20 cellular contexts compared by ENCODE assay signal in the genomic region with DNA sequence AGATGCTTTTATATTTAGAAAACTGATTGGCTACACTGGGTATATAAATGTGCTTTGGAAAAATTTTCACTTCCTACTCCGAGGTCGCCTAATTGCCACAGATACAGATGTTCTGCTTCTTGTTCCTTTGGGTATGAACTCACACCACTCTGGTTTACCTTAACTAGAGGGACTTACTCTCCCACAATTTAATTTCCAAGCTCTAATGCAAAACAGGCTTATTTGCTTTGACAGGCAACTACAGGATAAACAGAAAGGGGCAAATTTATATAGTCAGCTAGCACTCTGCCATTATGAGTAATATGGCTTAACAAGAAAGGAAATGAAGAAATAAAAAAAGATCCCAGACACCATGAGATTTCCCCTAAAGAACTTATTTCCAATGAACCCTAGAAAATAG.
DNase-seq lines count a peak whose midpoint lies in the region; ATAC-seq, FAIRE-seq and TF ChIP-seq lines count a peak whose summit lies in the region.
"Had no signal": no experiment of that assay in that cellular context is flagged by ENCODE, and none has a peak within 500 bp of the region (broad histone marks: within the 10 kb centered on the region; RNA-seq: fewer than 3 reads in every experiment).

No MANE protein-coding gene starts in this region.

- intact Hi-C loops in endothelial cell of umbilical vein (cut with micrococcal nuclease) (no loop called here), mucosa of descending colon (cut with DNase I, micrococcal nuclease) (no loop called here), vagina (cut with DNase I) (no loop called here)

- no TSS peak for BruUV-seq in endothelial cell of umbilical vein (replicated peaks; lab: Mats Ljungman, UMichigan)

- H3K36me3 Mint-ChIP-seq in type B pancreatic cell: no peaks in the 10 kb centered on the region

- no peak for ATAC-seq in mucosa of descending colon
- ATAC-seq: HCT116 had no signal

- H4K20me1 ChIP-seq in endothelial cell of umbilical vein (replicated peaks; ENCODE audit: control insufficient read depth, extremely low read depth, insufficient read depth, low read length): no peaks in the 10 kb centered on the region

- H3K9me1 ChIP-seq in endothelial cell of umbilical vein (replicated peaks; ENCODE audit: control insufficient read depth, extremely low read depth, insufficient read depth, low read length): no peaks in the 10 kb centered on the region

- peaks cover 6% of the 10 kb centered on the region for H3K4me1 Mint-ChIP-seq in type B pancreatic cell (ENCODE audit: unreplicated experiment)

- peaks cover 3% of the 10 kb centered on the region for H3K27me3 Mint-ChIP-seq in type B pancreatic cell
- H3K27me3 Mint-ChIP-seq: CD4-positive, alpha-beta T cell had no signal

- peaks cover 4% of the 10 kb centered on the region for H3K9me3 Mint-ChIP-seq in type B pancreatic cell

- H3K9me3 ChIP-seq in SK-N-MC (ENCODE audit: low read depth, low read length) (no peaks in the 10 kb centered on the region), endothelial cell of umbilical vein (replicated peaks; ENCODE audit: control insufficient read depth, insufficient read depth, low read length) (no peaks in the 10 kb centered on the region), mucosa of descending colon (no peaks in the 10 kb centered on the region), vagina (no peaks in the 10 kb centered on the region)
- H3K9me3 ChIP-seq: Caco-2 had no signal

- H2AFZ ChIP-seq in endothelial cell of umbilical vein (ENCODE audit: low read depth, low read length): no peak overlapping the region

- H3K9ac ChIP-seq in SK-N-MC (ENCODE audit: insufficient read length): no peak overlapping the region
- no peak overlapping the region for H3K9ac ChIP-seq in endothelial cell of umbilical vein (replicated peaks; ENCODE audit: extremely low read depth, insufficient read depth, low read length)

- H3K4me3 Mint-ChIP-seq in type B pancreatic cell: no peak overlapping the region
- H3K4me3 Mint-ChIP-seq: CD4-positive, alpha-beta T cell; HFFc6 had no signal

- TF ChIP-seq POLR2A in endothelial cell of umbilical vein (IDR thresholded peaks at IDR 0.05; ENCODE audit: low read depth, low read length): no peak
- no peak for TF ChIP-seq POLR2A in vagina (IDR thresholded peaks at IDR 0.05)

- peak overlapping the region; percentile 31 for H3K4me2 ChIP-seq in endothelial cell of umbilical vein (ENCODE audit: insufficient read depth, low read length)

- H3K36me3 ChIP-seq in SK-N-MC (ENCODE audit: insufficient read depth, low read length) (no peaks in the 10 kb centered on the region), endothelial cell of umbilical vein (ENCODE audit: control insufficient read depth in 2 of 2, extremely low read depth in 1 of 2, insufficient read depth in 2 of 2, low read length in 2 of 2) (no peaks in the 10 kb centered on the region), mucosa of descending colon (ENCODE audit: low read depth) (no peaks in the 10 kb centered on the region), vagina (no peaks in the 10 kb centered on the region)

- POLR2A ChIA-PET in endothelial cell of umbilical vein (lab: Charles Lee): no interaction called here

- CTCF ChIA-PET in endothelial cell of umbilical vein (lab: Charles Lee): no interaction called here

- in situ Hi-C loops in G401 (cut with HindIII; ENCODE audit: low sequenced_read_pairs): no loop called here

- peak overlapping the region; percentile 6 for H3K27ac Mint-ChIP-seq in type B pancreatic cell
- H3K27ac Mint-ChIP-seq: CD4-positive, alpha-beta T cell; HFFc6 had no signal

- dilution Hi-C loops in endothelial cell of umbilical vein (cut with MboI; ENCODE audit: extremely low pct_ligation_motif_present, low sequenced_read_pairs): no loop called here

- H3K4me3 ChIP-seq in SK-N-MC (no peak overlapping the region), endothelial cell of umbilical vein (replicated peaks in 1 of 3; ENCODE audit: insufficient read depth in 1 of 3, low read depth in 1 of 3, low read length in 3 of 3) (no peak overlapping the region), mucosa of descending colon (no peak overlapping the region), vagina (no peak overlapping the region)

- peaks cover 8% of the 10 kb centered on the region for H3K4me1 ChIP-seq in endothelial cell of umbilical vein (ENCODE audit: control insufficient read depth, extremely low read depth, insufficient read depth, low read length)
- no peaks in the 10 kb centered on the region for H3K4me1 ChIP-seq in mucosa of descending colon (ENCODE audit: low read depth)
- H3K4me1 ChIP-seq in vagina: no peaks in the 10 kb centered on the region
- H3K4me1 ChIP-seq: Caco-2 had no signal

- FAIRE-seq in endothelial cell of umbilical vein (lab: Jason Lieb, UNC): no peak
- FAIRE-seq: A204.1, D721Med had no signal

- TF ChIP-seq CTCF in endothelial cell of umbilical vein (IDR thresholded peaks at IDR 0.05; ENCODE audit: extremely low read depth in 1 of 2, insufficient read depth in 1 of 2, low read depth in 1 of 2, low read length in 2 of 2) (no peak), type B pancreatic cell (conservative IDR thresholded peaks at IDR 0.05) (no peak), mucosa of descending colon (IDR thresholded peaks at IDR 0.05) (no peak), vagina (IDR thresholded peaks at IDR 0.05) (no peak)

- peak; percentile 7 for DNase-seq in M059J (ENCODE audit: low read depth)
- no peak for DNase-seq in SK-N-MC (ENCODE audit: low read depth, low spot score)
- DNase-seq in endothelial cell of umbilical vein (ENCODE audit: low read depth, low spot score): peak; percentile 46
- no peak for DNase-seq in type B pancreatic cell (ENCODE audit: extremely low spot score, unreplicated experiment)
- no peak for DNase-seq in G401 (ENCODE audit: low spot score)
- DNase-seq in mucosa of descending colon: no peak
- DNase-seq in vagina (ENCODE audit: extremely low spot score in 2 of 2): no peak
- DNase-seq: ACHN; Caco-2; CD4-positive, alpha-beta T cell; GDM1; GOT3; H7; HFFc6; IMR-90 had no signal

- H3K27ac ChIP-seq in SK-N-MC (peak overlapping the region; percentile 52), endothelial cell of umbilical vein (ENCODE audit: insufficient read depth, low read depth, low read length) (no peak overlapping the region), vagina (no peak overlapping the region)
- H3K27ac ChIP-seq: C4-2B, HL-60 had no signal

- no peaks in the 10 kb centered on the region for H3K79me2 ChIP-seq in endothelial cell of umbilical vein (ENCODE audit: control insufficient read depth, insufficient read depth, low read length)

- H3K27me3 ChIP-seq in endothelial cell of umbilical vein (ENCODE audit: control insufficient read depth in 2 of 2, insufficient read depth in 2 of 2, low read length in 2 of 2) (no peaks in the 10 kb centered on the region), vagina (no peaks in the 10 kb centered on the region)

TF ChIP-seq in endothelial cell of umbilical vein, 7 proteins besides CTCF, POLR2A, EP300 and RAD21:
- no peak for TF ChIP-seq POLR2AphosphoS5 (IDR thresholded peaks at IDR 0.05; ENCODE audit: insufficient read depth, low read depth, low read length)
- TF ChIP-seq FOS (IDR thresholded peaks at IDR 0.05; ENCODE audit: borderline replicate concordance, insufficient read depth, low read length): no peak
- no peak for TF ChIP-seq MYC (IDR thresholded peaks at IDR 0.05; ENCODE audit: low read depth, low read length)
- no peak for TF ChIP-seq MAX (IDR thresholded peaks at IDR 0.05; ENCODE audit: insufficient read depth, insufficient read length)
- no peak for TF ChIP-seq EZH2 (IDR thresholded peaks at IDR 0.05; ENCODE audit: borderline replicate concordance, low read depth, low read length, severe bottlenecking)
- no peak for TF ChIP-seq GATA2 (IDR thresholded peaks at IDR 0.05; ENCODE audit: insufficient read depth, insufficient read length, low read depth, low read length)
- TF ChIP-seq JUN (IDR thresholded peaks at IDR 0.05; ENCODE audit: borderline replicate concordance, insufficient read depth, insufficient read length, low read depth): no peak

Comparison
In these comparisons a context has a peak if more than half of its experiments do, and no peak if none do; other contexts are left out.
1. DNase-seq: peak in M059J (single experiment) and endothelial cell of umbilical vein (single experiment); none in SK-N-MC (single experiment), type B pancreatic cell (single experiment), G401 (single experiment), mucosa of descending colon (0 of 3) and vagina (0 of 2).